In genomic region chr2:64405476-64406406, GRCh38 we compare ENCODE assay signal across 9 cellular contexts. TPM values are rescaled to one million over a fixed set of nuclear protein-coding genes. Genes with fewer than 3 reads are reported as not detected.
DNase-seq lines count a peak whose midpoint lies in the region; FAIRE-seq and TF ChIP-seq lines count a peak whose summit lies in the region.
"Had no signal": no experiment of that assay in that cellular context is flagged by ENCODE, and none has a peak within 500 bp of the region (broad histone marks: within the 10 kb centered on the region; RNA-seq: fewer than 3 reads in every experiment).

No MANE protein-coding gene starts in this region.

- TF ChIP-seq CTCF in astrocyte of the spinal cord (IDR thresholded peaks at IDR 0.05; ENCODE audit: low read depth, low read length) (no peak), hepatocyte (IDR thresholded peaks at IDR 0.05; ENCODE audit: poor library complexity) (no peak), stomach (IDR thresholded peaks at IDR 0.05) (no peak)

- DNase-seq in H4 (ENCODE audit: low spot score) (peak; percentile 38), astrocyte of the spinal cord (ENCODE audit: low read depth, low spot score) (peak; percentile 34), hepatocyte (ENCODE audit: low spot score) (no peak), stomach (no peak), NCI-H146 treated with DMSO at 0.1 percent for 48 hours (lab: John Stamatoyannopoulos, UW; ENCODE audit: unreplicated experiment) (no peak), NCI-H774 (lab: John Stamatoyannopoulos, UW) (no peak), frontal cortex (ENCODE audit: low spot score in 2 of 2) (no peak), NCI-H82 treated with DMSO at 0.1 percent for 48 hours (lab: John Stamatoyannopoulos, UW; ENCODE audit: unreplicated experiment) (no peak)
- DNase-seq: activated CD8-positive, alpha-beta memory T cell treated with anti-CD3 and anti-CD28 coated beads for 24 hours had no signal

- H2AFZ ChIP-seq in hepatocyte = no peak overlapping the region

- intact Hi-C loops in stomach (cut with DNase I; ENCODE audit: low total_unique reads) = no loop called here

- H3K36me3 ChIP-seq in hepatocyte (replicated peaks; ENCODE audit: insufficient read depth, low read depth) (no peaks in the 10 kb centered on the region), stomach (no peaks in the 10 kb centered on the region)

- no peaks in the 10 kb centered on the region for H3K27me3 ChIP-seq in hepatocyte
- H3K27me3 ChIP-seq in stomach = no peaks in the 10 kb centered on the region

- H3K79me2 ChIP-seq in hepatocyte = no peaks in the 10 kb centered on the region

- no peaks in the 10 kb centered on the region for H3K9me2 ChIP-seq in hepatocyte (replicated peaks; ENCODE audit: insufficient read depth)

- peaks cover 48% of the 10 kb centered on the region for H3K4me1 ChIP-seq in hepatocyte (ENCODE audit: insufficient read depth)
- peaks cover 36 to 54% (median 50%) of the 10 kb centered on the region in 4 donors for H3K4me1 ChIP-seq in stomach

- H3K9me3 ChIP-seq in hepatocyte (ENCODE audit: low read depth) = no peaks in the 10 kb centered on the region
- no peaks in the 10 kb centered on the region for H3K9me3 ChIP-seq in stomach

- FAIRE-seq in frontal cortex (lab: Jason Lieb, UNC) = no peak

- no peak for TF ChIP-seq EP300 in stomach (IDR thresholded peaks at IDR 0.05)

- no peaks in the 10 kb centered on the region for H4K20me1 ChIP-seq in hepatocyte (ENCODE audit: insufficient read depth, poor library complexity, severe bottlenecking)

- H3K4me3 ChIP-seq in astrocyte of the spinal cord (ENCODE audit: low read depth, low read length) (no peak overlapping the region), hepatocyte (no peak overlapping the region), stomach (no peak overlapping the region)

- 89% methylated on average over 12 of the region's 12 CpGs for WGBS in hepatocyte (ENCODE audit: low lambda C conversion rate, missing lambda C conversion rate)
- WGBS in stomach, 5 donors = 73 to 83% (median 77%) methylated on average over 12 of the region's 12 CpGs

- in situ Hi-C loops in astrocyte of the spinal cord (cut with HindIII; ENCODE audit: low sequenced_read_pairs) = no loop called here

- H3K4me2 ChIP-seq in hepatocyte = peak overlapping the region; percentile 16

- H3K27ac ChIP-seq in hepatocyte (peak overlapping the region; percentile 66), stomach (peak overlapping the region in 4 of 5 donors; percentile 75 to 86 (median 80))

- TF ChIP-seq POLR2A in stomach (IDR thresholded peaks at IDR 0.05) = no peak

RNA-seq across cellular contexts. Expression of gene LGALSL, which starts 48.2 kb away (rescaled TPM):
- 5.0 and 6.4 TPM in 2 replicates for total RNA-seq in H4 (2014; rRNA removed; shearing (Covaris generic))
- total RNA-seq in hepatocyte (28.1 and 30.7 TPM in 2 replicates), stomach (10 to 100 TPM in 2 of 5 donors, 1 to 10 TPM in 3; 4.1 to 19.5 (median 8.8) TPM), frontal cortex (66.9 TPM)
- polyA plus RNA-seq in hepatocyte (27.9 and 44.6 TPM in 2 replicates), stomach (10 to 100 TPM in 1 of 3 donors, 1 to 10 TPM in 2; 5.5 to 11.9 (median 7.4) TPM)

Comparison
In these comparisons a context has a peak if more than half of its experiments do, and no peak if none do; other contexts are left out.
1. DNase-seq: peak in H4 (single experiment) and astrocyte of the spinal cord (single experiment); none in hepatocyte (single experiment), stomach (single experiment), NCI-H146 treated with DMSO at 0.1 percent for 48 hours (single experiment), NCI-H774 (single experiment), frontal cortex (0 of 2) and NCI-H82 treated with DMSO at 0.1 percent for 48 hours (single experiment).